In the genomic region with DNA sequence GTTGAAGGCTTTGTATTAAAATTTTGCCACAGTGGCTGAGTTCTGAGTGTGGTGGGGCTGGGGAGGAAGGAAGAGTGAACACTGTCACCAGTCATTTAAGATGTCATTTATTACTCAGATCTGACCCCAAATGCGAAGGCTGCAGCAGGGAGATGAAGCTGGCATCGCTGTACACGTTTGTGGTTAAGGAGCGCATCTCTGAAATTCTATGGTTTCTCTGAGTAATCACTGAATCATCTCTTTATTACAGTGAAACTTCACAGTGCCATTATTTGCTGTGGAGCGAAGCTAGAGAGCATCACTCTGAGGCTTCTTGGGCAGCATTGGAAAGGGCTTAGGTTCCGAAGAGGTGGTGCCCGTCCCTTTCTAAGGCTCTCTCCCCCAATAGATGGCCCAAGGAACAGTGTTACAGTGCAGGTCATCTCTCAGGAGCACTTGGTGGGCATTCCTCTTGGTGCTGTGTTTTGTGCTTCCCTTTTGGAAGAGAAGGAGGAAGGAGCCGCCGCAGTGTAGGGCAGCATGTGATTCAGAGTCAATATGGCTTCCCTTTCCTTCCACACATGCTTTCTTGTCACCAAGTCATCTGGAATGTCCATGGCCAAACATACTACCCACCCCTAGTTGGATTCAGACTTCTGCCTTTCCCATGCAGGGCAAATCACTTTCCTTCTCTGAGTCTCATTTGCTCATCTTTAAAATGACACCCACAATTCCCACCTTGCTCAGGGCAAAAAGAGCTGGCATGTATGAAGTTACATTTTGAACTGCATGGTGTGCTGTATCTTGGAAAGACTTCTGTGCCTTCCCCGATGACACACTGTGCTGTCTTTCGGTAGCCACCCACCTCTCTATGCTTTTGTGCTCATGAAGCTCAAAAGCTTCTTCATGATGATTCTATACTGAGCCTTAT, we compare ENCODE assay signal across 8 cellular contexts. TPM values are rescaled to one million over a fixed set of nuclear protein-coding genes. Genes with fewer than 3 reads are reported as not detected.
DNase-seq lines count a peak whose midpoint lies in the region; ATAC-seq and TF ChIP-seq lines count a peak whose summit lies in the region.

No MANE protein-coding gene starts in this region.

- POLR2A ChIA-PET in HEK293 (lab: Yijun Ruan, JAX) = interaction anchor here (0.8 kb wide), 1 partner anchor 14 kb away, joined by 5 read pairs; no protein-coding TSS in a partner anchor
- POLR2A ChIA-PET in naive thymus-derived CD8-positive, alpha-beta T cell (lab: Charles Lee) = no interaction called here

- H3K4me1 ChIP-seq in CD4-positive, CD25-positive, alpha-beta regulatory T cell (ENCODE audit: control insufficient read depth, insufficient read depth, low read length, poor library complexity, severe bottlenecking) = peaks cover 16% of the 10 kb centered on the region
- H3K4me1 ChIP-seq in HEK293 (ENCODE audit: control insufficient read depth, insufficient read depth, low read length) (no peaks in the 10 kb centered on the region), right cardiac atrium (ENCODE audit: control insufficient read depth, insufficient read depth, low read length) (no peaks in the 10 kb centered on the region)

- no peaks in the 10 kb centered on the region for H3K36me3 Mint-ChIP-seq in CD4-positive, CD25-positive, alpha-beta regulatory T cell
- H3K36me3 Mint-ChIP-seq in naive thymus-derived CD8-positive, alpha-beta T cell = no peaks in the 10 kb centered on the region

- H3K27ac ChIP-seq in CD4-positive, CD25-positive, alpha-beta regulatory T cell (ENCODE audit: insufficient read depth, low read length, poor library complexity, severe bottlenecking) = no peak overlapping the region
- H3K27ac ChIP-seq in HEK293 (ENCODE audit: extremely low read depth, low read depth, low read length) (no peak overlapping the region), right cardiac atrium (ENCODE audit: low read length) (no peak overlapping the region)

- WGBS in right cardiac atrium = 82% methylated on average over 11 of the region's 11 CpGs

- H3K27me3 ChIP-seq in CD4-positive, CD25-positive, alpha-beta regulatory T cell (ENCODE audit: control insufficient read depth, insufficient read depth, low read length) = peaks cover 13% of the 10 kb centered on the region
- H3K27me3 ChIP-seq in right cardiac atrium (ENCODE audit: control insufficient read depth, insufficient read depth) = no peaks in the 10 kb centered on the region

- peak overlapping the region; percentile 69 for H3K4me3 ChIP-seq in CD4-positive, CD25-positive, alpha-beta regulatory T cell (ENCODE audit: low read depth, low read length)
- H3K4me3 ChIP-seq in HEK293 (ENCODE audit: low read depth, low read length) = no peak overlapping the region
- H3K4me3 ChIP-seq in right cardiac atrium (ENCODE audit: low read length) = no peak overlapping the region

- H3K9me3 ChIP-seq in CD4-positive, CD25-positive, alpha-beta regulatory T cell (ENCODE audit: control insufficient read depth in 2 of 2, low read length in 2 of 2) = no peaks in the 10 kb centered on the region
- H3K9me3 ChIP-seq in HEK293 (ENCODE audit: control insufficient read depth, insufficient read depth, low read depth, low read length) (no peaks in the 10 kb centered on the region), right cardiac atrium (ENCODE audit: control insufficient read depth, low read length) (no peaks in the 10 kb centered on the region)

- no peak for TF ChIP-seq CTCF in HEK293 (tag by site-specific recombination; IDR thresholded peaks at IDR 0.05)

- ATAC-seq in CD4-positive, CD25-positive, alpha-beta regulatory T cell (ENCODE audit: low read depth in 2 of 2) = peak; percentile 96
- peak; percentile 83 to 86 for ATAC-seq in naive thymus-derived CD8-positive, alpha-beta T cell
- no peak for ATAC-seq in right cardiac atrium

- peak overlapping the region; percentile 65 to 89 (median 87) for H3K27ac Mint-ChIP-seq in CD4-positive, CD25-positive, alpha-beta regulatory T cell
- H3K27ac Mint-ChIP-seq in naive thymus-derived CD8-positive, alpha-beta T cell = peak overlapping the region in 6 of 10 donors; percentile 43 to 86 (median 69)

- CTCF ChIA-PET in HEK293 (lab: Yijun Ruan, JAX) = interaction anchor here (0.6 to 4.5 kb wide), 16 partner anchors 10 to 871 kb away, joined by 3 to 14 read pairs (median 3); no protein-coding TSS in a partner anchor

- H3K27me3 Mint-ChIP-seq in CD4-positive, CD25-positive, alpha-beta regulatory T cell = peaks cover 45% of the 10 kb centered on the region
- peaks cover 0 to 3% (median 0%) of the 10 kb centered on the region in 5 donors for H3K27me3 Mint-ChIP-seq in naive thymus-derived CD8-positive, alpha-beta T cell

- no peaks in the 10 kb centered on the region for H3K9me3 Mint-ChIP-seq in CD4-positive, CD25-positive, alpha-beta regulatory T cell
- H3K9me3 Mint-ChIP-seq in naive thymus-derived CD8-positive, alpha-beta T cell = no peaks in the 10 kb centered on the region

- intact Hi-C loops in right cardiac atrium (cut with DNase I) = no loop called here

- H3K4me1 Mint-ChIP-seq in CD4-positive, CD25-positive, alpha-beta regulatory T cell = peaks cover 4 to 21% (median 15%) of the 10 kb centered on the region in 4 donors
- H3K4me1 Mint-ChIP-seq in naive thymus-derived CD8-positive, alpha-beta T cell = peaks cover 5 to 33% (median 13%) of the 10 kb centered on the region in 4 donors

- DNase-seq in CD4-positive, CD25-positive, alpha-beta regulatory T cell = peak; percentile 7 to 93 (median 39)
- DNase-seq in RPMI7951 (ENCODE audit: low read depth) = peak; percentile 96
- peak; percentile 79 for DNase-seq in activated naive CD4-positive, alpha-beta T cell treated with Interleukin-2 at 50 U/mL for 16 hours
- peak in 5 of 10 donors; percentile 2 to 29 (median 22) for DNase-seq in naive thymus-derived CD8-positive, alpha-beta T cell
- no peak for DNase-seq in right cardiac atrium
- no peak for DNase-seq in NCI-H2107 treated with DMSO at 0.1 percent for 48 hours (lab: John Stamatoyannopoulos, UW; ENCODE audit: unreplicated experiment)
- DNase-seq in NCI-H446 (lab: John Stamatoyannopoulos, UW) = no peak

- H3K4me3 Mint-ChIP-seq in CD4-positive, CD25-positive, alpha-beta regulatory T cell = peak overlapping the region; percentile 4 to 64 (median 49)
- peak overlapping the region in 5 of 10 donors; percentile 9 to 43 (median 34) for H3K4me3 Mint-ChIP-seq in naive thymus-derived CD8-positive, alpha-beta T cell

- H3K36me3 ChIP-seq in CD4-positive, CD25-positive, alpha-beta regulatory T cell (ENCODE audit: control insufficient read depth, insufficient read depth, low read length) = no peaks in the 10 kb centered on the region
- no peaks in the 10 kb centered on the region for H3K36me3 ChIP-seq in HEK293 (ENCODE audit: control insufficient read depth in 2 of 2, insufficient read depth in 1 of 2, low read length in 2 of 2)

TF ChIP-seq in HEK293, 187 proteins besides CTCF, POLR2A, EP300 and RAD21:
- TF ChIP-seq HOXD13 (CRISPR knock-in tag; IDR thresholded peaks at IDR 0.05; ENCODE audit: borderline replicate concordance) = 0 out of 2 replicates have a peak, but pooled peaks have one; percentile 23
- TF ChIP-seq, protein P1, sequence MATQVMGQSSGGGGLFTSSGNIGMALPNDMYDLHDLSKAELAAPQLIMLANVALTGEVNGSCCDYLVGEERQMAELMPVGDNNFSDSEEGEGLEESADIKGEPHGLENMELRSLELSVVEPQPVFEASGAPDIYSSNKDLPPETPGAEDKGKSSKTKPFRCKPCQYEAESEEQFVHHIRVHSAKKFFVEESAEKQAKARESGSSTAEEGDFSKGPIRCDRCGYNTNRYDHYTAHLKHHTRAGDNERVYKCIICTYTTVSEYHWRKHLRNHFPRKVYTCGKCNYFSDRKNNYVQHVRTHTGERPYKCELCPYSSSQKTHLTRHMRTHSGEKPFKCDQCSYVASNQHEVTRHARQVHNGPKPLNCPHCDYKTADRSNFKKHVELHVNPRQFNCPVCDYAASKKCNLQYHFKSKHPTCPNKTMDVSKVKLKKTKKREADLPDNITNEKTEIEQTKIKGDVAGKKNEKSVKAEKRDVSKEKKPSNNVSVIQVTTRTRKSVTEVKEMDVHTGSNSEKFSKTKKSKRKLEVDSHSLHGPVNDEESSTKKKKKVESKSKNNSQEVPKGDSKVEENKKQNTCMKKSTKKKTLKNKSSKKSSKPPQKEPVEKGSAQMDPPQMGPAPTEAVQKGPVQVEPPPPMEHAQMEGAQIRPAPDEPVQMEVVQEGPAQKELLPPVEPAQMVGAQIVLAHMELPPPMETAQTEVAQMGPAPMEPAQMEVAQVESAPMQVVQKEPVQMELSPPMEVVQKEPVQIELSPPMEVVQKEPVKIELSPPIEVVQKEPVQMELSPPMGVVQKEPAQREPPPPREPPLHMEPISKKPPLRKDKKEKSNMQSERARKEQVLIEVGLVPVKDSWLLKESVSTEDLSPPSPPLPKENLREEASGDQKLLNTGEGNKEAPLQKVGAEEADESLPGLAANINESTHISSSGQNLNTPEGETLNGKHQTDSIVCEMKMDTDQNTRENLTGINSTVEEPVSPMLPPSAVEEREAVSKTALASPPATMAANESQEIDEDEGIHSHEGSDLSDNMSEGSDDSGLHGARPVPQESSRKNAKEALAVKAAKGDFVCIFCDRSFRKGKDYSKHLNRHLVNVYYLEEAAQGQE (tag by site-specific recombination; IDR thresholded peaks at IDR 0.05) = no peak

RNA-seq across cellular contexts. Expression of a gene that starts 9.3 kb away (rescaled TPM):
- total RNA-seq in CD4-positive, CD25-positive, alpha-beta regulatory T cell = not detected
- polyA plus RNA-seq in CD4-positive, CD25-positive, alpha-beta regulatory T cell = not detected
- total RNA-seq in RPMI7951 (2014; rRNA removed; shearing (Covaris generic)) = not detected in 2 replicates
- not detected for total RNA-seq in naive thymus-derived CD8-positive, alpha-beta T cell
- polyA plus RNA-seq in naive thymus-derived CD8-positive, alpha-beta T cell = not detected
- total RNA-seq in right cardiac atrium = not detected
- not detected for polyA plus RNA-seq in right cardiac atrium

RNA-seq across cellular contexts. Expression of a gene that starts 33.7 kb away (rescaled TPM):
- not detected for total RNA-seq in CD4-positive, CD25-positive, alpha-beta regulatory T cell
- not detected for polyA plus RNA-seq in CD4-positive, CD25-positive, alpha-beta regulatory T cell
- not detected in 2 replicates for total RNA-seq in RPMI7951 (2014; rRNA removed; shearing (Covaris generic))
- total RNA-seq in naive thymus-derived CD8-positive, alpha-beta T cell = not detected
- polyA plus RNA-seq in naive thymus-derived CD8-positive, alpha-beta T cell = not detected
- total RNA-seq in right cardiac atrium = not detected
- not detected for polyA plus RNA-seq in right cardiac atrium

Comparison
In these comparisons a context has a peak if more than half of its experiments do, and no peak if none do; other contexts are left out.
1. ATAC-seq: peak in CD4-positive, CD25-positive, alpha-beta regulatory T cell (2 of 2) and naive thymus-derived CD8-positive, alpha-beta T cell (2 of 2); none in right cardiac atrium (0 of 2).
2. DNase-seq: peak in CD4-positive, CD25-positive, alpha-beta regulatory T cell (3 of 3), RPMI7951 (single experiment) and activated naive CD4-positive, alpha-beta T cell treated with Interleukin-2 at 50 U/mL for 16 hours (single experiment); none in right cardiac atrium (0 of 3), NCI-H2107 treated with DMSO at 0.1 percent for 48 hours (single experiment) and NCI-H446 (0 of 2).